ENCODE assay signal across 17 cellular contexts in genomic region chr14:88821378-88821777, GRCh38. TPM values are rescaled to one million over a fixed set of nuclear protein-coding genes. Genes with fewer than 3 reads are reported as not detected.
A peak's percentile ranks its signal among the peaks of the same experiment; 100 is the strongest.
DNase-seq lines count a peak whose midpoint lies in the region; TF ChIP-seq lines count a peak whose summit lies in the region.
"Had no signal": no experiment of that assay in that cellular context is flagged by ENCODE, and none has a peak within 500 bp of the region (broad histone marks: within the 10 kb centered on the region; RNA-seq: fewer than 3 reads in every experiment).

No MANE protein-coding gene starts in this region.

- no peak overlapping the region for H3K56ac ChIP-seq in mesendoderm (ENCODE audit: low read length)

- peaks cover 29% of the 10 kb centered on the region for H3K4me1 ChIP-seq in BE2C
- H3K4me1 ChIP-seq in parathyroid adenoma = no peaks in the 10 kb centered on the region
- peaks cover 2% of the 10 kb centered on the region for H3K4me1 ChIP-seq in mesendoderm (ENCODE audit: control insufficient read depth, low read depth, low read length)

- H3K79me1 ChIP-seq in mesendoderm (ENCODE audit: low read length) = no peaks in the 10 kb centered on the region

- H3K9ac ChIP-seq in parathyroid adenoma = no peak overlapping the region
- no peak overlapping the region for H3K9ac ChIP-seq in mesendoderm (ENCODE audit: low read length)
- H3K9ac ChIP-seq: BLaER1 treated with 17β-estradiol and CSF1 and Interleukin-3, amounts not matched to agents 10 nM and 100 nM had no signal

- no peak overlapping the region for H2BK5ac ChIP-seq in mesendoderm (ENCODE audit: low read length)

- no peak overlapping the region for H4K8ac ChIP-seq in mesendoderm (ENCODE audit: low read depth, low read length)

- peak overlapping the region; percentile 14 for H2AFZ ChIP-seq in parathyroid adenoma
- H2AFZ ChIP-seq: GM23338 had no signal

- no peak for TF ChIP-seq CTCF in 22Rv1 (IDR thresholded peaks at IDR 0.05)
- no peak for TF ChIP-seq CTCF in BE2C (IDR thresholded peaks at IDR 0.05; ENCODE audit: low read depth, low read length)
- no peak for TF ChIP-seq CTCF in WERI-Rb-1 (IDR thresholded peaks at IDR 0.05; ENCODE audit: low read depth, low read length)
- TF ChIP-seq CTCF in parathyroid adenoma (IDR thresholded peaks at IDR 0.05) = no peak

- no peak overlapping the region for H3K4ac ChIP-seq in mesendoderm (ENCODE audit: low read depth, low read length)

- no CpG with 5 or more reads among the region's 2 CpGs for WGBS in mesendoderm (ENCODE audit: extremely low coverage, insufficient coverage, low lambda C conversion rate)

- no peak overlapping the region for H3K18ac ChIP-seq in mesendoderm (ENCODE audit: low read length)

- peak overlapping the region; percentile 90 for H3K4me3 ChIP-seq in BE2C (ENCODE audit: low read depth, low read length)
- no peak overlapping the region for H3K4me3 ChIP-seq in WERI-Rb-1 (ENCODE audit: low read depth, low read length)
- H3K4me3 ChIP-seq in parathyroid adenoma (ENCODE audit: low read depth, low read length) = no peak overlapping the region
- H3K4me3 ChIP-seq in mesendoderm (ENCODE audit: low read length) = no peak overlapping the region
- H3K4me3 ChIP-seq: A549; BLaER1 treated with 17β-estradiol and CSF1 and Interleukin-3, amounts not matched to agents 10 nM and 100 nM; GM23338 had no signal

- H3K4me2 ChIP-seq in parathyroid adenoma (ENCODE audit: low read length) (no peak overlapping the region), mesendoderm (ENCODE audit: low read length) (no peak overlapping the region)
- H3K4me2 ChIP-seq: A549; BLaER1 treated with 17β-estradiol and CSF1 and Interleukin-3, amounts not matched to agents 10 nM and 100 nM; GM23338 had no signal

- no peaks in the 10 kb centered on the region for H3K27me3 ChIP-seq in BE2C
- no peaks in the 10 kb centered on the region for H3K27me3 ChIP-seq in WERI-Rb-1 (ENCODE audit: insufficient read depth, low read depth, severe bottlenecking)
- no peaks in the 10 kb centered on the region for H3K27me3 ChIP-seq in parathyroid adenoma (ENCODE audit: control insufficient read depth, insufficient read depth, low read length)
- no peaks in the 10 kb centered on the region for H3K27me3 ChIP-seq in mesendoderm (ENCODE audit: insufficient read depth, low read length, poor library complexity)
- H3K27me3 ChIP-seq: BLaER1 treated with 17β-estradiol and CSF1 and Interleukin-3, amounts not matched to agents 10 nM and 100 nM had no signal

- H3K36me3 ChIP-seq in BE2C = peaks cover 9% of the 10 kb centered on the region
- no peaks in the 10 kb centered on the region for H3K36me3 ChIP-seq in WERI-Rb-1
- no peaks in the 10 kb centered on the region for H3K36me3 ChIP-seq in parathyroid adenoma (ENCODE audit: control insufficient read depth, insufficient read depth, low read length)
- no peaks in the 10 kb centered on the region for H3K36me3 ChIP-seq in mesendoderm (ENCODE audit: control insufficient read depth, insufficient read depth, low read length)
- H3K36me3 ChIP-seq: BLaER1 treated with 17β-estradiol and CSF1 and Interleukin-3, amounts not matched to agents 10 nM and 100 nM had no signal

- H2AK5ac ChIP-seq in mesendoderm (ENCODE audit: low read length) = no peak overlapping the region

- DNase-seq in BE2C (no peak), WERI-Rb-1 (peak; percentile 30), mesenteric fat pad (ENCODE audit: low spot score) (no peak), NCI-H146 treated with DMSO at 0.1 percent for 48 hours (lab: John Stamatoyannopoulos, UW; ENCODE audit: unreplicated experiment) (no peak), mesendoderm (no peak)
- DNase-seq: Calu3; CD8-positive, alpha-beta T cell; DMS79 treated with DMSO at 0.1 percent for 48 hours; GF-D8; HCEC 1CT; IMR-90 had no signal

- no peak overlapping the region for H2BK120ac ChIP-seq in mesendoderm (ENCODE audit: low read depth, low read length)

- H3K23ac ChIP-seq in mesendoderm (ENCODE audit: low read length) = no peak overlapping the region

- H4K5ac ChIP-seq in mesendoderm (ENCODE audit: low read length) = no peak overlapping the region

- peaks cover 6% of the 10 kb centered on the region for H3K79me2 ChIP-seq in parathyroid adenoma
- no peaks in the 10 kb centered on the region for H3K79me2 ChIP-seq in mesendoderm (ENCODE audit: control insufficient read depth, insufficient read depth, low read length)

- H3K9me3 ChIP-seq in BE2C (no peaks in the 10 kb centered on the region), WERI-Rb-1 (ENCODE audit: severe bottlenecking) (no peaks in the 10 kb centered on the region), parathyroid adenoma (ENCODE audit: control insufficient read depth, low read length) (no peaks in the 10 kb centered on the region)
- H3K9me3 ChIP-seq: A549; BLaER1 treated with 17β-estradiol and CSF1 and Interleukin-3, amounts not matched to agents 10 nM and 100 nM had no signal

- no peak overlapping the region for H2BK15ac ChIP-seq in mesendoderm (replicated peaks; ENCODE audit: low read depth)

- peak overlapping the region; percentile 36; the same call in 1 of the 2 replicates for H3K27ac ChIP-seq in 22Rv1
- H3K27ac ChIP-seq in WERI-Rb-1 = peak overlapping the region; percentile 29
- no peak overlapping the region for H3K27ac ChIP-seq in parathyroid adenoma
- H3K27ac ChIP-seq in mesendoderm (ENCODE audit: low read depth, low read length) = no peak overlapping the region
- H3K27ac ChIP-seq: A549; BLaER1 treated with 17β-estradiol and CSF1 and Interleukin-3, amounts not matched to agents 10 nM and 100 nM; HL-60 had no signal

RNA-seq across cellular contexts. Expression of gene TTC8, which starts 3.1 kb away (rescaled TPM):
- 86.6 TPM for polyA plus RNA-seq in BE2C (2012; ENCODE audit: insufficient read depth, insufficient read length, low read depth)
- total RNA-seq in mesenteric fat pad = 18.9 TPM
- 9.9 TPM for polyA plus RNA-seq in mesendoderm (2013, experiment 1 of 2)
- polyA plus RNA-seq in mesendoderm (2013, experiment 2 of 2) = 8.9 TPM

RNA-seq across cellular contexts. Expression of gene EML5, which starts 28.6 kb away (rescaled TPM):
- 14.0 TPM for polyA plus RNA-seq in BE2C (2012; ENCODE audit: insufficient read depth, insufficient read length, low read depth)
- total RNA-seq in mesenteric fat pad = 0.13 TPM
- 0.32 TPM for polyA plus RNA-seq in mesendoderm (2013, experiment 1 of 2)
- polyA plus RNA-seq in mesendoderm (2013, experiment 2 of 2) = 0.35 TPM

Comparison
In these comparisons a context has a peak if more than half of its experiments do, and no peak if none do; other contexts are left out.
1. H3K27ac ChIP-seq: peak in 22Rv1 (single experiment) and WERI-Rb-1 (single experiment); none in parathyroid adenoma (single experiment) and mesendoderm (single experiment).